Comparison of ENCODE assay signal across 13 cellular contexts in the genomic region with DNA sequence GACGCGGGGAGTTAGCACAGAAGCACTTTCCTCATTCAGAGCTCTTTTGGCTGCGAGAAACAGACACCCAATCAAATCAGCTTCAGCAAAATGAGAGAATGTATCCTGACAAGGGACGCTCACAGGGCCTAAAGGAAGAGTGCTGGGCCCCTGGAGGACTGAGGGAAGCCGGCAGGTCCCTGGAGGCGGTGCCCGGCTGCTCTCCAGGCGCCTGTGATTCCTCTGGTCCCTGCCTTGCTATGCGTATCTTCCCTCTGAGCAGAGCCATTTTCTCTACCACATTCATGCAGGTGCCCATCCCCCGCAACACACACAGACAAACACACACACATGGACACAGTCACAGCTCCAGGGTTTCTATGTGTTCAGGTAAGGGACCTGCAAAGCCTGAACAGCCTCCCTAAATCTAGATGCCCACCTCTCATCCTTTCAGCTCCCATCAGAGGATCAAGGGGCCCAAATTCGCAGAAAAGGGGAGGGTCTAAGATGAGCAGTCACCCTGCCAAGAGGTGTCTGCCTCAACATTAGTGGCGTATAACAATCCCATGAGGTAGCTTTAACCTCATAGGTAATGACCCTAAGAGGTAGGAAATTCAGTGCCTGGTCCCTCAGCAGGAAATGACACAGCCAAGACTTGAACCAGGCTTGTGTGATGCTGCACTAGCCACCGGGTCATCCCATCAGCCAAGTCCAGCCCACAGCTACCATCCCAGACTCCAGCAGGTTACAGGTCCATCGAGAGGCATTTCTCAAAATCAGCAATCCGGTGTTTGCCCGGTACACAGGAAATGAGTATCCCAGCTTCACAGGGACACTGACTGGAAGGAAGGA. TPM values are rescaled to one million over a fixed set of nuclear protein-coding genes. Genes with fewer than 3 reads are reported as not detected.
DNase-seq lines count a peak whose midpoint lies in the region; ATAC-seq and TF ChIP-seq lines count a peak whose summit lies in the region.
"Had no signal": no experiment of that assay in that cellular context is flagged by ENCODE, and none has a peak within 500 bp of the region (broad histone marks: within the 10 kb centered on the region; RNA-seq: fewer than 3 reads in every experiment).

No MANE protein-coding gene starts in this region.

- peak; percentile 26 for ATAC-seq in GM19351 (IDR thresholded peaks at IDR 0.05; ENCODE audit: unreplicated experiment)
- ATAC-seq in HG02870 (IDR thresholded peaks at IDR 0.05; ENCODE audit: unreplicated experiment), result peak; percentile 4
- ATAC-seq in PC-3, result peak; percentile 35

- H3K4me3 ChIP-seq in PC-3 (ENCODE audit: low read length), result no peak overlapping the region
- H3K4me3 ChIP-seq: colonic mucosa, right lobe of liver, upper lobe of left lung had no signal

- H3K9me2 ChIP-seq in PC-3 (replicated peaks; ENCODE audit: low read length), result no peaks in the 10 kb centered on the region

- BruUV-seq in PC-3 (replicated peaks; lab: Mats Ljungman, UMichigan), result no TSS peak

- no peak overlapping the region for H3K9ac ChIP-seq in PC-3 (ENCODE audit: low read length)

- H3K79me2 ChIP-seq in PC-3 (ENCODE audit: low read length), result no peaks in the 10 kb centered on the region

- no peak for TF ChIP-seq CTCF in PC-3 (conservative IDR thresholded peaks at IDR 0.05; ENCODE audit: low read depth, low read length)

- H3K27ac ChIP-seq in PC-3 (ENCODE audit: low read length), result no peak overlapping the region
- H3K27ac ChIP-seq: colonic mucosa, right lobe of liver, upper lobe of left lung had no signal

- H3K4me2 ChIP-seq in PC-3 (ENCODE audit: low read length), result no peak overlapping the region

- H3K27me3 ChIP-seq in PC-3 (ENCODE audit: low read length), result no peaks in the 10 kb centered on the region
- H3K27me3 ChIP-seq: colonic mucosa, right lobe of liver, upper lobe of left lung had no signal

- H3K36me3 ChIP-seq in PC-3 (ENCODE audit: low read depth, low read length), result no peaks in the 10 kb centered on the region
- H3K36me3 ChIP-seq: colonic mucosa, right lobe of liver had no signal

- H2AFZ ChIP-seq in PC-3 (ENCODE audit: low read length), result no peak overlapping the region

- H3K4me1 ChIP-seq in PC-3 (ENCODE audit: insufficient read depth, low read length), result peaks cover 14% of the 10 kb centered on the region
- H3K4me1 ChIP-seq: colonic mucosa, right lobe of liver had no signal

- DNase-seq in PC-3 (peak; percentile 15), retina (peak; percentile 2), NCI-H1417 (lab: John Stamatoyannopoulos, UW) (no peak), NCI-H748 (lab: John Stamatoyannopoulos, UW; ENCODE audit: unreplicated experiment) (no peak)
- no peak for DNase-seq in NK-92 treated with Interleukin-12 subunit alpha and Interleukin-12 subunit beta, amount 100 ng/mL, for 24 hours (lab: John Stamatoyannopoulos, UW)
- DNase-seq: activated CD4-positive, alpha-beta T cell treated with anti-CD3 and anti-CD28 coated beads, Interleukin-2, amount 10 ng/mL, durations not matched to agents 24 days and 14 days; activated naive CD4-positive, alpha-beta T cell treated with anti-CD3 and anti-CD28 coated beads for 36 hours; colonic mucosa; NCI-H1694 treated with DMSO at 0.1 percent for 48 hours; right lobe of liver had no signal

- POLR2A ChIA-PET in PC-3 (lab: Charles Lee; ENCODE audit: unreplicated experiment), result interaction anchor here (0.6 kb wide), 1 partner anchor 12 kb away, joined by 4 read pairs; no protein-coding TSS in a partner anchor

- intact Hi-C loops in PC-3 (cut with micrococcal nuclease), result no loop called here

- no peaks in the 10 kb centered on the region for H4K20me1 ChIP-seq in PC-3 (ENCODE audit: low read length)

- CTCF ChIA-PET in PC-3 (lab: Charles Lee), result no interaction called here

- peaks cover 4% of the 10 kb centered on the region for H3F3A ChIP-seq in PC-3 (ENCODE audit: low read length, unreplicated experiment)

- no peaks in the 10 kb centered on the region for H3K9me3 ChIP-seq in PC-3 (ENCODE audit: low read length)
- H3K9me3 ChIP-seq: colonic mucosa, right lobe of liver, upper lobe of left lung had no signal

RNA-seq across cellular contexts. Expression of a gene that starts 29.0 kb away (rescaled TPM):
- 3.9 and 4.5 TPM in 2 replicates for total RNA-seq in PC-3 (2014; rRNA removed)

RNA-seq across cellular contexts. Expression of a gene that starts 59.1 kb away (rescaled TPM):
- 17.1 and 17.3 TPM in 2 replicates for total RNA-seq in PC-3 (2014; rRNA removed)

Comparison
In these comparisons a context has a peak if more than half of its experiments do, and no peak if none do; other contexts are left out.
1. DNase-seq: peak in PC-3 (single experiment) and retina (single experiment); none in NCI-H1417 (0 of 3), NCI-H748 (single experiment) and NK-92 treated with Interleukin-12 subunit alpha and Interleukin-12 subunit beta, amount 100 ng/mL, for 24 hours (single experiment).
2. Peak in every context shown above with its lines, with median percentiles within 50 percentile points of each other: ATAC-seq.